ENCODE assay signal across 2 cellular contexts in genomic region chr13:39284801-39285388, GRCh38.
TF ChIP-seq lines count a peak whose summit lies in the region.

No MANE protein-coding gene starts in this region.

TF ChIP-seq in GM23338, 12 proteins besides CTCF, POLR2A, EP300 and RAD21 (continued from another document):
- TF ChIP-seq CREB1 (CRISPR knock-in tag; IDR thresholded peaks at IDR 0.05; ENCODE audit: low read depth) = no peak
- TF ChIP-seq EZH2 (IDR thresholded peaks at IDR 0.05; ENCODE audit: low read depth, unreplicated experiment) = no peak
- no peak for TF ChIP-seq ZNF114 (CRISPR knock-in tag; IDR thresholded peaks at IDR 0.05)
- TF ChIP-seq, protein P1, sequence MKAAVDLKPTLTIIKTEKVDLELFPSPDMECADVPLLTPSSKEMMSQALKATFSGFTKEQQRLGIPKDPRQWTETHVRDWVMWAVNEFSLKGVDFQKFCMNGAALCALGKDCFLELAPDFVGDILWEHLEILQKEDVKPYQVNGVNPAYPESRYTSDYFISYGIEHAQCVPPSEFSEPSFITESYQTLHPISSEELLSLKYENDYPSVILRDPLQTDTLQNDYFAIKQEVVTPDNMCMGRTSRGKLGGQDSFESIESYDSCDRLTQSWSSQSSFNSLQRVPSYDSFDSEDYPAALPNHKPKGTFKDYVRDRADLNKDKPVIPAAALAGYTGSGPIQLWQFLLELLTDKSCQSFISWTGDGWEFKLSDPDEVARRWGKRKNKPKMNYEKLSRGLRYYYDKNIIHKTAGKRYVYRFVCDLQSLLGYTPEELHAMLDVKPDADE (IDR thresholded peaks at IDR 0.05) = no peak
- TF ChIP-seq JUNB (IDR thresholded peaks at IDR 0.05; ENCODE audit: unreplicated experiment) = no peak
- TF ChIP-seq NANOG (IDR thresholded peaks at IDR 0.05; ENCODE audit: borderline replicate concordance) = no peak
- TF ChIP-seq, protein P2, sequence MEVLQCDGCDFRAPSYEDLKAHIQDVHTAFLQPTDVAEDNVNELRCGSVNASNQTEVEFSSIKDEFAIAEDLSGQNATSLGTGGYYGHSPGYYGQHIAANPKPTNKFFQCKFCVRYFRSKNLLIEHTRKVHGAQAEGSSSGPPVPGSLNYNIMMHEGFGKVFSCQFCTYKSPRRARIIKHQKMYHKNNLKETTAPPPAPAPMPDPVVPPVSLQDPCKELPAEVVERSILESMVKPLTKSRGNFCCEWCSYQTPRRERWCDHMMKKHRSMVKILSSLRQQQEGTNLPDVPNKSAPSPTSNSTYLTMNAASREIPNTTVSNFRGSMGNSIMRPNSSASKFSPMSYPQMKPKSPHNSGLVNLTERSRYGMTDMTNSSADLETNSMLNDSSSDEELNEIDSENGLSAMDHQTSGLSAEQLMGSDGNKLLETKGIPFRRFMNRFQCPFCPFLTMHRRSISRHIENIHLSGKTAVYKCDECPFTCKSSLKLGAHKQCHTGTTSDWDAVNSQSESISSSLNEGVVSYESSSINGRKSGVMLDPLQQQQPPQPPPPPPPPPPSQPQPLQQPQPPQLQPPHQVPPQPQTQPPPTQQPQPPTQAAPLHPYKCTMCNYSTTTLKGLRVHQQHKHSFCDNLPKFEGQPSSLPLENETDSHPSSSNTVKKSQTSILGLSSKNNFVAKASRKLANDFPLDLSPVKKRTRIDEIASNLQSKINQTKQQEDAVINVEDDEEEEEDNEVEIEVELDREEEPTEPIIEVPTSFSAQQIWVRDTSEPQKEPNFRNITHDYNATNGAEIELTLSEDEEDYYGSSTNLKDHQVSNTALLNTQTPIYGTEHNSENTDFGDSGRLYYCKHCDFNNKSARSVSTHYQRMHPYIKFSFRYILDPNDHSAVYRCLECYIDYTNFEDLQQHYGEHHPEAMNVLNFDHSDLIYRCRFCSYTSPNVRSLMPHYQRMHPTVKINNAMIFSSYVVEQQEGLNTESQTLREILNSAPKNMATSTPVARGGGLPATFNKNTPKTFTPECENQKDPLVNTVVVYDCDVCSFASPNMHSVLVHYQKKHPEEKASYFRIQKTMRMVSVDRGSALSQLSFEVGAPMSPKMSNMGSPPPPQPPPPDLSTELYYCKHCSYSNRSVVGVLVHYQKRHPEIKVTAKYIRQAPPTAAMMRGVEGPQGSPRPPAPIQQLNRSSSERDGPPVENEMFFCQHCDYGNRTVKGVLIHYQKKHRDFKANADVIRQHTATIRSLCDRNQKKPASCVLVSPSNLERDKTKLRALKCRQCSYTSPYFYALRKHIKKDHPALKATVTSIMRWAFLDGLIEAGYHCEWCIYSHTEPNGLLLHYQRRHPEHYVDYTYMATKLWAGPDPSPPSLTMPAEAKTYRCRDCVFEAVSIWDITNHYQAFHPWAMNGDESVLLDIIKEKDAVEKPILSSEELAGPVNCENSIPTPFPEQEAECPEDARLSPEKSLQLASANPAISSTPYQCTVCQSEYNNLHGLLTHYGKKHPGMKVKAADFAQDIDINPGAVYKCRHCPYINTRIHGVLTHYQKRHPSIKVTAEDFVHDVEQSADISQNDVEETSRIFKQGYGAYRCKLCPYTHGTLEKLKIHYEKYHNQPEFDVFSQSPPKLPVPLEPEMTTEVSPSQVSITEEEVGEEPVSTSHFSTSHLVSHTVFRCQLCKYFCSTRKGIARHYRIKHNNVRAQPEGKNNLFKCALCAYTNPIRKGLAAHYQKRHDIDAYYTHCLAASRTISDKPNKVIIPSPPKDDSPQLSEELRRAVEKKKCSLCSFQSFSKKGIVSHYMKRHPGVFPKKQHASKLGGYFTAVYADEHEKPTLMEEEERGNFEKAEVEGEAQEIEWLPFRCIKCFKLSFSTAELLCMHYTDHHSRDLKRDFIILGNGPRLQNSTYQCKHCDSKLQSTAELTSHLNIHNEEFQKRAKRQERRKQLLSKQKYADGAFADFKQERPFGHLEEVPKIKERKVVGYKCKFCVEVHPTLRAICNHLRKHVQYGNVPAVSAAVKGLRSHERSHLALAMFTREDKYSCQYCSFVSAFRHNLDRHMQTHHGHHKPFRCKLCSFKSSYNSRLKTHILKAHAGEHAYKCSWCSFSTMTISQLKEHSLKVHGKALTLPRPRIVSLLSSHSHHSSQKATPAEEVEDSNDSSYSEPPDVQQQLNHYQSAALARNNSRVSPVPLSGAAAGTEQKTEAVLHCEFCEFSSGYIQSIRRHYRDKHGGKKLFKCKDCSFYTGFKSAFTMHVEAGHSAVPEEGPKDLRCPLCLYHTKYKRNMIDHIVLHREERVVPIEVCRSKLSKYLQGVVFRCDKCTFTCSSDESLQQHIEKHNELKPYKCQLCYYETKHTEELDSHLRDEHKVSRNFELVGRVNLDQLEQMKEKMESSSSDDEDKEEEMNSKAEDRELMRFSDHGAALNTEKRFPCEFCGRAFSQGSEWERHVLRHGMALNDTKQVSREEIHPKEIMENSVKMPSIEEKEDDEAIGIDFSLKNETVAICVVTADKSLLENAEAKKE (CRISPR knock-in tag; IDR thresholded peaks at IDR 0.05) = no peak
- TF ChIP-seq EZH2phosphoT487 (IDR thresholded peaks at IDR 0.05; ENCODE audit: unreplicated experiment) = no peak
- TF ChIP-seq, protein P3, sequence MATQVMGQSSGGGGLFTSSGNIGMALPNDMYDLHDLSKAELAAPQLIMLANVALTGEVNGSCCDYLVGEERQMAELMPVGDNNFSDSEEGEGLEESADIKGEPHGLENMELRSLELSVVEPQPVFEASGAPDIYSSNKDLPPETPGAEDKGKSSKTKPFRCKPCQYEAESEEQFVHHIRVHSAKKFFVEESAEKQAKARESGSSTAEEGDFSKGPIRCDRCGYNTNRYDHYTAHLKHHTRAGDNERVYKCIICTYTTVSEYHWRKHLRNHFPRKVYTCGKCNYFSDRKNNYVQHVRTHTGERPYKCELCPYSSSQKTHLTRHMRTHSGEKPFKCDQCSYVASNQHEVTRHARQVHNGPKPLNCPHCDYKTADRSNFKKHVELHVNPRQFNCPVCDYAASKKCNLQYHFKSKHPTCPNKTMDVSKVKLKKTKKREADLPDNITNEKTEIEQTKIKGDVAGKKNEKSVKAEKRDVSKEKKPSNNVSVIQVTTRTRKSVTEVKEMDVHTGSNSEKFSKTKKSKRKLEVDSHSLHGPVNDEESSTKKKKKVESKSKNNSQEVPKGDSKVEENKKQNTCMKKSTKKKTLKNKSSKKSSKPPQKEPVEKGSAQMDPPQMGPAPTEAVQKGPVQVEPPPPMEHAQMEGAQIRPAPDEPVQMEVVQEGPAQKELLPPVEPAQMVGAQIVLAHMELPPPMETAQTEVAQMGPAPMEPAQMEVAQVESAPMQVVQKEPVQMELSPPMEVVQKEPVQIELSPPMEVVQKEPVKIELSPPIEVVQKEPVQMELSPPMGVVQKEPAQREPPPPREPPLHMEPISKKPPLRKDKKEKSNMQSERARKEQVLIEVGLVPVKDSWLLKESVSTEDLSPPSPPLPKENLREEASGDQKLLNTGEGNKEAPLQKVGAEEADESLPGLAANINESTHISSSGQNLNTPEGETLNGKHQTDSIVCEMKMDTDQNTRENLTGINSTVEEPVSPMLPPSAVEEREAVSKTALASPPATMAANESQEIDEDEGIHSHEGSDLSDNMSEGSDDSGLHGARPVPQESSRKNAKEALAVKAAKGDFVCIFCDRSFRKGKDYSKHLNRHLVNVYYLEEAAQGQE (IDR thresholded peaks at IDR 0.05; ENCODE audit: unreplicated experiment) = no peak
- no peak for TF ChIP-seq POLR2AphosphoS5 (IDR thresholded peaks at IDR 0.05; ENCODE audit: low read depth)

TF ChIP-seq in WTC11, 78 proteins besides CTCF, POLR2A, EP300 and RAD21 (continues in another document):
- TF ChIP-seq USF2 (CRISPR knock-in tag; IDR thresholded peaks at IDR 0.05) (no peak), EMX1 (CRISPR knock-in tag; IDR thresholded peaks at IDR 0.05) (no peak), JUN (CRISPR knock-in tag; IDR thresholded peaks at IDR 0.05) (no peak), JAZF1 (CRISPR knock-in tag; IDR thresholded peaks at IDR 0.05) (no peak), ERG (CRISPR knock-in tag; IDR thresholded peaks at IDR 0.05) (no peak), ZNF532 (CRISPR knock-in tag; IDR thresholded peaks at IDR 0.05; ENCODE audit: borderline replicate concordance) (no peak), ZNF121 (CRISPR knock-in tag; IDR thresholded peaks at IDR 0.05) (no peak), SOX15 (CRISPR knock-in tag; IDR thresholded peaks at IDR 0.05) (no peak), AFF4 (CRISPR knock-in tag; IDR thresholded peaks at IDR 0.05; ENCODE audit: borderline replicate concordance) (no peak), PRRX2 (CRISPR knock-in tag; IDR thresholded peaks at IDR 0.05) (no peak), GABPB1 (CRISPR knock-in tag; IDR thresholded peaks at IDR 0.05) (no peak), ATF3 (CRISPR knock-in tag; conservative IDR thresholded peaks at IDR 0.05) (no peak), KAT7 (CRISPR knock-in tag; IDR thresholded peaks at IDR 0.05; ENCODE audit: borderline replicate concordance) (no peak)
- TF ChIP-seq, protein P4, sequence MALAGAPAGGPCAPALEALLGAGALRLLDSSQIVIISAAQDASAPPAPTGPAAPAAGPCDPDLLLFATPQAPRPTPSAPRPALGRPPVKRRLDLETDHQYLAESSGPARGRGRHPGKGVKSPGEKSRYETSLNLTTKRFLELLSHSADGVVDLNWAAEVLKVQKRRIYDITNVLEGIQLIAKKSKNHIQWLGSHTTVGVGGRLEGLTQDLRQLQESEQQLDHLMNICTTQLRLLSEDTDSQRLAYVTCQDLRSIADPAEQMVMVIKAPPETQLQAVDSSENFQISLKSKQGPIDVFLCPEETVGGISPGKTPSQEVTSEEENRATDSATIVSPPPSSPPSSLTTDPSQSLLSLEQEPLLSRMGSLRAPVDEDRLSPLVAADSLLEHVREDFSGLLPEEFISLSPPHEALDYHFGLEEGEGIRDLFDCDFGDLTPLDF (CRISPR knock-in tag; IDR thresholded peaks at IDR 0.05) = no peak
- TF ChIP-seq, protein P5, sequence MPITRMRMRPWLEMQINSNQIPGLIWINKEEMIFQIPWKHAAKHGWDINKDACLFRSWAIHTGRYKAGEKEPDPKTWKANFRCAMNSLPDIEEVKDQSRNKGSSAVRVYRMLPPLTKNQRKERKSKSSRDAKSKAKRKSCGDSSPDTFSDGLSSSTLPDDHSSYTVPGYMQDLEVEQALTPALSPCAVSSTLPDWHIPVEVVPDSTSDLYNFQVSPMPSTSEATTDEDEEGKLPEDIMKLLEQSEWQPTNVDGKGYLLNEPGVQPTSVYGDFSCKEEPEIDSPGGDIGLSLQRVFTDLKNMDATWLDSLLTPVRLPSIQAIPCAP (CRISPR knock-in tag; IDR thresholded peaks at IDR 0.05) = no peak
